Comparison of ENCODE assay signal across 1 cellular context in the genomic region with DNA sequence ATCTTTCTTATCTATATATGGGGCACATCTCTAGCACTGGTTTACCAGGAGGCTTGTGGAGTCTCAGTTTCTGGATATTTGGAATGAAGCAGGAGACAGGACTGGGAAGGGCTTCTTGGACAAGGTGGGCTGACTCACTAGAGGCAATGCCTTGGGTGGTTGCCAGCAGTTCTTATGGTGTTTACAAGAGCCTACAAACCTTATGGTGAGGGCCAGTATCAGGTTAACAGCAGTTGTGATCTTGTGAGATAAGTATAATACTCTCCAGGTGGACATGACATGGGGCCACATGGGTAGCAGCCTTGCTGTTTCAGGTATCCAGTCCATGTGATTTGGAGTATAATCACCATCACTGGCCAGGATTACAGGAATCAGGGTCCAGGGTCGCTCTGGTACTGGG.
TF ChIP-seq lines count a peak whose summit lies in the region.

No MANE protein-coding gene starts in this region.

TF ChIP-seq in K562, 482 proteins besides CTCF, POLR2A, EP300 and RAD21:
- TF ChIP-seq MAFK (IDR thresholded peaks at IDR 0.05; ENCODE audit: low read length) (no peak), NFIC (IDR thresholded peaks at IDR 0.05) (0 out of 2 replicates have a peak, but pooled peaks have one; percentile 31), CBFA2T3 (IDR thresholded peaks at IDR 0.05) (peak; percentile 15; the same call in 1 of the 2 replicates), NFXL1 (CRISPR knock-in tag; IDR thresholded peaks at IDR 0.05) (no peak)
